23 cellular contexts compared by ENCODE assay signal in genomic region chr2:150585221-150585971, GRCh38.
DNase-seq lines count a peak whose midpoint lies in the region; ATAC-seq and TF ChIP-seq lines count a peak whose summit lies in the region.
"Had no signal": no experiment of that assay in that cellular context is flagged by ENCODE, and none has a peak within 500 bp of the region (broad histone marks: within the 10 kb centered on the region; RNA-seq: fewer than 3 reads in every experiment).

No MANE protein-coding gene starts in this region.

- H2AFZ ChIP-seq in IMR-90 (replicated peaks; ENCODE audit: low read length, poor library complexity) = no peak overlapping the region

- H3K4me1 Mint-ChIP-seq in chondrocyte (ENCODE audit: low read depth) = peaks cover 43% of the 10 kb centered on the region
- peaks cover 22% of the 10 kb centered on the region for H3K4me1 Mint-ChIP-seq in nephron
- H3K4me1 Mint-ChIP-seq in Caco-2 (ENCODE audit: low read depth, unreplicated experiment) = no peaks in the 10 kb centered on the region

- H3K56ac ChIP-seq in IMR-90 (ENCODE audit: extremely low read depth, insufficient read depth, low read length) = no peak overlapping the region

- WGBS in IMR-90 (ENCODE audit: extremely low coverage in 2 of 2, insufficient read length in 1 of 2), 2 experiments = no CpG with 5 or more reads among the region's 4 CpGs

- CTCF ChIA-PET in IMR-90 (lab: Yijun Ruan, JAX) = no interaction called here
- CTCF ChIA-PET in Caco-2 (lab: Charles Lee) = no interaction called here

- H4K20me1 ChIP-seq in IMR-90 (ENCODE audit: insufficient read depth, low read length) = no peaks in the 10 kb centered on the region

- peak overlapping the region; percentile 65; the same call in 1 of the 2 replicates for H3K4ac ChIP-seq in IMR-90 (ENCODE audit: low read depth, low read length)

- no peaks in the 10 kb centered on the region for H3K9me3 ChIP-seq in IMR-90 (ENCODE audit: control insufficient read depth, insufficient read depth, low read length)
- 0 out of 2 replicates have a peak, but pooled peaks cover 1% of the 10 kb centered on the region for H3K9me3 ChIP-seq in Caco-2
- no peaks in the 10 kb centered on the region for H3K9me3 ChIP-seq in HAP-1
- H3K9me3 ChIP-seq: Peyer's patch had no signal

- no peaks in the 10 kb centered on the region for H3K36me3 ChIP-seq in IMR-90 (ENCODE audit: control insufficient read depth, insufficient read depth, low read length)
- H3K36me3 ChIP-seq in Caco-2 (ENCODE audit: control insufficient read depth, insufficient read depth, low read length) = no peaks in the 10 kb centered on the region
- no peaks in the 10 kb centered on the region for H3K36me3 ChIP-seq in HAP-1 (replicated peaks)
- H3K36me3 ChIP-seq: Peyer's patch had no signal

- peak overlapping the region; percentile 86 for H2BK20ac ChIP-seq in IMR-90 (ENCODE audit: low read depth, low read length)

- TF ChIP-seq POLR2A in IMR-90 (IDR thresholded peaks at IDR 0.05; ENCODE audit: low read depth, low read length) = no peak

- no peak overlapping the region for H3K9ac ChIP-seq in IMR-90 (ENCODE audit: low read depth, low read length)
- H3K9ac ChIP-seq: KMS-11 had no signal

- H3K27ac Mint-ChIP-seq in chondrocyte (ENCODE audit: unreplicated experiment) (peak overlapping the region; percentile 46), nephron (peak overlapping the region in 2 of 3 experiments; percentile 2 to 25), Caco-2 (ENCODE audit: unreplicated experiment) (no peak overlapping the region)

- H4K5ac ChIP-seq in IMR-90 (ENCODE audit: low read depth, low read length) = peak overlapping the region; percentile 45; the same call in 1 of the 2 replicates

- peak overlapping the region; percentile 19; the same call in 1 of the 2 replicates for H3K23ac ChIP-seq in IMR-90 (ENCODE audit: low read depth, low read length)

- in situ Hi-C loops in IMR-90 (cut with MboI; ENCODE audit: low sequenced_read_pairs) (no loop called here), HAP-1 (cut with MboI; ENCODE audit: low sequenced_read_pairs) (no loop called here)

- H3K36me3 Mint-ChIP-seq in chondrocyte (ENCODE audit: low read depth) (no peaks in the 10 kb centered on the region), nephron (ENCODE audit: low read depth) (no peaks in the 10 kb centered on the region), Caco-2 (ENCODE audit: insufficient read depth, unreplicated experiment) (no peaks in the 10 kb centered on the region)

- peak; percentile 79 for DNase-seq in AG10803 (ENCODE audit: low read depth)
- no peak for DNase-seq in IMR-90
- no peak for DNase-seq in chondrocyte (ENCODE audit: low spot score)
- DNase-seq in NCI-H524 treated with DMSO at 0.1 percent for 48 hours (lab: John Stamatoyannopoulos, UW) = no peak
- DNase-seq in Caco-2 = no peak
- no peak for DNase-seq in HAP-1 (ENCODE audit: low spot score in 2 of 2)
- no peak for DNase-seq in dedifferentiated amniotic fluid mesenchymal stem cell (ENCODE audit: extremely low spot score)
- DNase-seq: AML-193; DMS79 treated with DMSO at 0.1 percent for 48 hours; NCI-H1048; NCI-H1436 treated with DMSO at 0.1 percent for 48 hours; NCI-H2029 treated with DMSO at 0.1 percent for 48 hours; NCI-H2171; NCI-H446 treated with DMSO at 0.1 percent for 48 hours; NCI-H748 treated with DMSO at 0.1 percent for 48 hours; NK-92 treated with Interleukin-12 subunit alpha and Interleukin-12 subunit beta, amount 100 ng/mL, for 24 hours; Peyer's patch; SW 1271 had no signal

- H3K9me1 ChIP-seq in IMR-90 (ENCODE audit: insufficient read depth, low read length) = 0 out of 2 replicates have a peak, but pooled peaks cover 6% of the 10 kb centered on the region

- peak overlapping the region; percentile 83 for H3K18ac ChIP-seq in IMR-90 (ENCODE audit: low read depth, low read length)

- peak overlapping the region; percentile 87 for H2BK120ac ChIP-seq in IMR-90 (ENCODE audit: low read depth, low read length)

- peak overlapping the region; percentile 87 for H2BK5ac ChIP-seq in IMR-90 (ENCODE audit: low read depth, low read length, poor library complexity, severe bottlenecking)

- dilution Hi-C loops in IMR-90 (cut with HindIII; ENCODE audit: low sequenced_read_pairs, unreplicated experiment) = no loop called here

- peak overlapping the region; percentile 52 to 68; a peak in 3 of 4 replicates for H4K8ac ChIP-seq in IMR-90 (ENCODE audit: low read depth in 2 of 2, low read length in 2 of 2)

- H3K4me1 ChIP-seq in IMR-90 (ENCODE audit: control insufficient read depth, insufficient read depth, low read length) (peaks cover 19% of the 10 kb centered on the region), Caco-2 (no peaks in the 10 kb centered on the region; the same call in 1 of the 2 replicates), HAP-1 (0 out of 2 replicates have a peak, but pooled peaks cover 4% of the 10 kb centered on the region)
- H3K4me1 ChIP-seq: Peyer's patch had no signal

- H3K14ac ChIP-seq in IMR-90 (replicated peaks; ENCODE audit: low read depth, low read length) = peak overlapping the region; percentile 61

- H2BK15ac ChIP-seq in IMR-90 (ENCODE audit: low read depth, low read length) = peak overlapping the region; percentile 92; the same call in 2 of the 3 replicates

- peak overlapping the region; percentile 49 for H2AK5ac ChIP-seq in IMR-90 (ENCODE audit: low read depth, low read length)

- POLR2A ChIA-PET in IMR-90 (lab: Charles Lee; ENCODE audit: unreplicated experiment) = no interaction called here
- POLR2A ChIA-PET in Caco-2 (lab: Charles Lee) = no interaction called here

- H3K27me3 Mint-ChIP-seq in chondrocyte (ENCODE audit: low read depth) (no peaks in the 10 kb centered on the region), nephron (ENCODE audit: low read depth) (no peaks in the 10 kb centered on the region), Caco-2 (ENCODE audit: insufficient read depth, unreplicated experiment) (no peaks in the 10 kb centered on the region)

- H3K79me1 ChIP-seq in IMR-90 (ENCODE audit: low read depth in 1 of 2, low read length in 2 of 2) = peaks cover 0 to 4% of the 10 kb centered on the region in 2 experiments; a peak in 1 of 4 replicates

- H3K9me3 Mint-ChIP-seq in chondrocyte (ENCODE audit: low read depth) (peaks cover 6% of the 10 kb centered on the region), nephron (peaks cover 19% of the 10 kb centered on the region), Caco-2 (ENCODE audit: unreplicated experiment) (no peaks in the 10 kb centered on the region)

- no peak overlapping the region for H2AK9ac ChIP-seq in IMR-90 (replicated peaks; ENCODE audit: low read depth, low read length, poor library complexity)

- H3K4me3 Mint-ChIP-seq in chondrocyte (ENCODE audit: unreplicated experiment) (no peak overlapping the region), nephron (no peak overlapping the region), Caco-2 (ENCODE audit: unreplicated experiment) (no peak overlapping the region)

- no peak overlapping the region for H3K4me2 ChIP-seq in IMR-90 (ENCODE audit: low read depth, low read length)
- H3K4me2 ChIP-seq: KMS-11 had no signal

- BruUV-seq in IMR-90 (replicated peaks; lab: Mats Ljungman, UMichigan) (no TSS peak), Caco-2 (replicated peaks; lab: Mats Ljungman, UMichigan) (no TSS peak)

- peak overlapping the region; percentile 80 for H4K91ac ChIP-seq in IMR-90 (ENCODE audit: insufficient read depth, low read depth, low read length)

- TF ChIP-seq CTCF in AG10803 (conservative IDR thresholded peaks at IDR 0.05; ENCODE audit: low read length) (no peak), IMR-90 (conservative IDR thresholded peaks at IDR 0.05; ENCODE audit: low read depth, low read length) (no peak), chondrocyte (IDR thresholded peaks at IDR 0.05) (no peak), nephron (IDR thresholded peaks at IDR 0.05; ENCODE audit: unreplicated experiment in 3 of 3) (no peak), Caco-2 (IDR thresholded peaks at IDR 0.05; ENCODE audit: insufficient read depth in 1 of 2, low read depth in 1 of 2, low read length in 1 of 2, severe bottlenecking in 1 of 2, unreplicated experiment in 1 of 2) (no peak)

- H3K27me3 ChIP-seq in IMR-90 (ENCODE audit: control insufficient read depth, insufficient read depth, low read length) (no peaks in the 10 kb centered on the region), Caco-2 (replicated peaks; ENCODE audit: control insufficient read depth, insufficient read depth, low read length) (no peaks in the 10 kb centered on the region), HAP-1 (ENCODE audit: low read depth) (peaks cover 2% of the 10 kb centered on the region; the same call in 1 of the 2 replicates)
- H3K27me3 ChIP-seq: Peyer's patch had no signal

- H3K4me3 ChIP-seq in AG10803 (ENCODE audit: low read length) (no peak overlapping the region), IMR-90 (ENCODE audit: insufficient read depth, low read depth, low read length) (no peak overlapping the region), Caco-2 (ENCODE audit: low read depth, low read length) (no peak overlapping the region), HAP-1 (no peak overlapping the region)
- H3K4me3 ChIP-seq: Peyer's patch had no signal

- H3K27ac ChIP-seq in IMR-90 (ENCODE audit: insufficient read depth, low read length) = 0 out of 2 replicates have a peak overlapping the region, but pooled peaks have one; percentile 22
- H3K27ac ChIP-seq: C4-2B, KMS-11, Peyer's patch had no signal

- no peak for TF ChIP-seq RAD21 in IMR-90 (IDR thresholded peaks at IDR 0.05; ENCODE audit: low read length)

- no peak for ATAC-seq in IMR-90 (ENCODE audit: low read depth)
- ATAC-seq: HepG2, Right ventricle myocardium inferior had no signal

- intact Hi-C loops in IMR-90 (cut with micrococcal nuclease) (no loop called here), Caco-2 (cut with micrococcal nuclease; ENCODE audit: unreplicated experiment) (no loop called here)

TF ChIP-seq in IMR-90, 13 proteins besides CTCF, POLR2A, EP300 and RAD21 (continues in another document):
- TF ChIP-seq CEBPB (IDR thresholded peaks at IDR 0.05; ENCODE audit: low read depth, low read length) (no peak), RCOR1 (IDR thresholded peaks at IDR 0.05; ENCODE audit: insufficient replicate concordance, low read length) (no peak), BHLHE40 (IDR thresholded peaks at IDR 0.05; ENCODE audit: low read depth, low read length) (no peak), FOS (IDR thresholded peaks at IDR 0.05; ENCODE audit: low read depth, low read length) (no peak), MAFK (IDR thresholded peaks at IDR 0.05; ENCODE audit: low read depth, low read length) (no peak), MXI1 (IDR thresholded peaks at IDR 0.05; ENCODE audit: borderline replicate concordance, low read depth, low read length) (no peak), ELK1 (IDR thresholded peaks at IDR 0.05; ENCODE audit: borderline replicate concordance, low read depth, low read length) (no peak)
